In genomic region chr1:178501705-178502329, GRCh38 we compare ENCODE assay signal across 8 cellular contexts. TPM values are rescaled to one million over a fixed set of nuclear protein-coding genes. Genes with fewer than 3 reads are reported as not detected.
DNase-seq lines count a peak whose midpoint lies in the region; ATAC-seq and TF ChIP-seq lines count a peak whose summit lies in the region.

No MANE protein-coding gene starts in this region.

- peak overlapping the region; percentile 33 for H2AFZ ChIP-seq in osteoblast (ENCODE audit: low read length)

- no peak overlapping the region for H3K4me3 ChIP-seq in osteoblast (ENCODE audit: insufficient read depth, low read length)

- H3K4me1 ChIP-seq in osteoblast (ENCODE audit: insufficient read depth, low read length): peaks cover 4% of the 10 kb centered on the region

- no peaks in the 10 kb centered on the region for H3K79me2 ChIP-seq in osteoblast (ENCODE audit: insufficient read depth, low read length)

- ATAC-seq in GM19438 (IDR thresholded peaks at IDR 0.05; ENCODE audit: low read depth, unreplicated experiment) (peak; percentile 78), HG03457 (IDR thresholded peaks at IDR 0.05; ENCODE audit: unreplicated experiment) (peak; percentile 83)

- no peak overlapping the region for H3K27ac ChIP-seq in osteoblast (ENCODE audit: low read depth, low read length)

- DNase-seq in Caki2 (ENCODE audit: low read depth): peak; percentile 33
- peak; percentile 64 for DNase-seq in NCI-H774 (lab: John Stamatoyannopoulos, UW)
- peak; percentile 14 for DNase-seq in activated T-cell treated with anti-CD3 and anti-CD28 coated beads for 4 hours
- DNase-seq in foreskin melanocyte: peak; percentile 35
- peak; percentile 94 for DNase-seq in osteoblast (ENCODE audit: insufficient read length, low spot score, missing footprints)
- DNase-seq in ureter (ENCODE audit: low spot score): peak; percentile 75

- no peaks in the 10 kb centered on the region for H3K27me3 ChIP-seq in osteoblast (ENCODE audit: insufficient read depth, low read length)

- H3K9me3 ChIP-seq in osteoblast (ENCODE audit: low read depth, low read length): no peaks in the 10 kb centered on the region

- in situ Hi-C loops in Caki2 (cut with HindIII; ENCODE audit: low pct_unique_long_range_greater_than_20kb, low sequenced_read_pairs): no loop called here

- no peak overlapping the region for H3K4me2 ChIP-seq in osteoblast (ENCODE audit: insufficient read depth, low read length)

- no peaks in the 10 kb centered on the region for H3K36me3 ChIP-seq in osteoblast (ENCODE audit: insufficient read depth, low read length)

- no peaks in the 10 kb centered on the region for H4K20me1 ChIP-seq in osteoblast (ENCODE audit: insufficient read depth, low read length)

- TF ChIP-seq CTCF in osteoblast (IDR thresholded peaks at IDR 0.05; ENCODE audit: extremely low read depth, low read depth, low read length): peak; percentile 98

RNA-seq across cellular contexts. Expression of gene CLEC20A, which starts 5.1 kb away (rescaled TPM):
- total RNA-seq in Caki2 (2014; rRNA removed; shearing (Covaris generic); ENCODE audit: low replicate concordance): not detected in 2 replicates
- under 0.01 TPM in 1 of 2 replicates, not detected in the other for total RNA-seq in osteoblast
- total RNA-seq in ureter: not detected

RNA-seq across cellular contexts. Expression of gene TEX35, which starts 11.1 kb away (rescaled TPM):
- not detected in 2 replicates for total RNA-seq in Caki2 (2014; rRNA removed; shearing (Covaris generic); ENCODE audit: low replicate concordance)
- total RNA-seq in osteoblast: not detected in 2 replicates
- not detected for total RNA-seq in ureter

Comparison
In these comparisons a context has a peak if more than half of its experiments do, and no peak if none do; other contexts are left out.
1. DNase-seq: peak in every context shown above with its lines; median percentile 94 in osteoblast; 75 in ureter; 64 in NCI-H774; 35 in foreskin melanocyte; 33 in Caki2; 14 in activated T-cell treated with anti-CD3 and anti-CD28 coated beads for 4 hours.